ENCODE assay signal across 10 cellular contexts in the genomic region with DNA sequence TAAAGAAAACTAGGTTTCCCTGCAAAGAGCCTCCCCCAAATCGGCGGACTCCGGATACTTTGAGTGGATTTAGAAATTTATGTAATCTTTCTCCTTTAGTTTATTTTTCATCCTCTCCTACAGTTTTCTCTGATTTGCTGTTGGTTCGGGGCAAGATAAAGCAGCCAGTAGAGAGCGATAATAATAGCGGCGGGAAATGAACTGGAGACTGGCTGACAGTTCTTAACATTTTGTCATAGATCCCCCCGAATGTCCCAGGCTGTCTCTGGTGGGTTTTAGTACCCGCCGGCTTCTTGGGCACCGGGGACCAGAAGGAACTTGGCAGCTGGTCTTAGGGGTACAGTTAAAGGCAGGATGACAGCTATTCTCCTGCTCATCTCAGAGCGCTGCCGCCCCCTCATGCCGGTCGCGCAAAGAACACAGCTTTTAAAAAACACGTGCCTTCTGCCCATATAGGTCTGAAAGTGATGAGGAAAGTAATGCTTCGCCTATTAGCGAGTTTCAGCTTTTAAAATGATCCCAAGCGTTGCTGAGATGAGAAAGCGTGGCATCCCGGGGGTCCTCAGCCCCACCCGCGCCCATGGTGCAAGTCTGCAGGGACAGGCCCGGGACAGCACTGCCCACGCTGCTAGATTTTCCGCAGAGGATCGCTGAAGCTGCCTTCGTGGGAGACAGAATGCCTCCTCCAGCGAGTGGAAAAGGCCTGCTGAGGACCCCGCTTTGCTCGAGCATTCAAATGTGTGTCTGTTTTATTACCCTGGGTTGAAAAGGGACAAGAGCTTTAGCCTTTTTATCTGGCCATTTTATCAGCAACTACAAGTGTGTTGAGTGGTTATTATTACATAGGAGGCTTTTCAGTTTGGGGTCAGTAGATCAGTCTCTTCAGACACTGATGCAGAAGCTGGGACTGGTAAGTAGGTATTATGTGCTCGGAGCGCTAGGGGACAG. TPM values are rescaled to one million over a fixed set of nuclear protein-coding genes. Genes with fewer than 3 reads are reported as not detected.
DNase-seq lines count a peak whose midpoint lies in the region; FAIRE-seq and TF ChIP-seq lines count a peak whose summit lies in the region.
"Had no signal": no experiment of that assay in that cellular context is flagged by ENCODE, and none has a peak within 500 bp of the region (broad histone marks: within the 10 kb centered on the region; RNA-seq: fewer than 3 reads in every experiment).

No MANE protein-coding gene starts in this region.

- peaks cover 16% of the 10 kb centered on the region for H3K4me1 ChIP-seq in skeletal muscle satellite cell (ENCODE audit: control insufficient read depth, insufficient read depth, low read length)

- H3K36me3 Mint-ChIP-seq in activated T-cell treated with anti-CD3 and anti-CD28 coated beads, Interleukin-2, amount 50 U/mL, for 24 hours (ENCODE audit: low read depth): no peaks in the 10 kb centered on the region

- no peak for FAIRE-seq in H54 (lab: Jason Lieb, UNC)
- FAIRE-seq: colon had no signal

- no peaks in the 10 kb centered on the region for H3K36me3 ChIP-seq in skeletal muscle satellite cell (ENCODE audit: insufficient read depth, low read length)
- H3K36me3 ChIP-seq: upper lobe of left lung had no signal

- no peaks in the 10 kb centered on the region for H3K9me3 ChIP-seq in skeletal muscle satellite cell (replicated peaks; ENCODE audit: low read length)
- H3K9me3 ChIP-seq: upper lobe of left lung had no signal

- peaks cover 94% of the 10 kb centered on the region for H3K27me3 Mint-ChIP-seq in activated T-cell treated with anti-CD3 and anti-CD28 coated beads, Interleukin-2, amount 50 U/mL, for 24 hours

- peak overlapping the region; percentile 77 for H3K4me2 ChIP-seq in skeletal muscle satellite cell (ENCODE audit: low read length)

- peak overlapping the region; percentile 39 for H3K4me3 Mint-ChIP-seq in activated T-cell treated with anti-CD3 and anti-CD28 coated beads, Interleukin-2, amount 50 U/mL, for 24 hours

- H3K4me1 Mint-ChIP-seq in activated T-cell treated with anti-CD3 and anti-CD28 coated beads, Interleukin-2, amount 50 U/mL, for 24 hours (ENCODE audit: low read depth): peaks cover 59% of the 10 kb centered on the region

- H3K9ac ChIP-seq in skeletal muscle satellite cell (ENCODE audit: low read depth, low read length): no peak overlapping the region

- no peaks in the 10 kb centered on the region for H3K9me3 Mint-ChIP-seq in activated T-cell treated with anti-CD3 and anti-CD28 coated beads, Interleukin-2, amount 50 U/mL, for 24 hours

- peak; percentile 15 for TF ChIP-seq CTCF in choroid plexus epithelial cell (conservative IDR thresholded peaks at IDR 0.05; ENCODE audit: low read depth, low read length)

- DNase-seq in activated T-cell treated with anti-CD3 and anti-CD28 coated beads, Interleukin-2, amount 50 U/mL, for 24 hours: no peak
- no peak for DNase-seq in activated T-cell treated with anti-CD3 and anti-CD28 coated beads for 4 hours
- peak; percentile 52 for DNase-seq in NCI-H345 (lab: John Stamatoyannopoulos, UW)
- DNase-seq in choroid plexus epithelial cell (ENCODE audit: low read depth): no peak
- DNase-seq in amniotic stem cell (lab: John Stamatoyannopoulos, UW): no peak
- DNase-seq in NCI-H187 (lab: John Stamatoyannopoulos, UW): no peak
- DNase-seq in H54 (ENCODE audit: insufficient read length, low spot score): no peak

- no peak overlapping the region for H3K4me3 ChIP-seq in choroid plexus epithelial cell (ENCODE audit: low read depth, low read length)
- peak overlapping the region; percentile 42 for H3K4me3 ChIP-seq in skeletal muscle satellite cell (ENCODE audit: low read length)

- H3K27me3 ChIP-seq in skeletal muscle satellite cell (ENCODE audit: control insufficient read depth, insufficient read depth, low read length): peaks cover 91% of the 10 kb centered on the region

- H3K27ac Mint-ChIP-seq in activated T-cell treated with anti-CD3 and anti-CD28 coated beads, Interleukin-2, amount 50 U/mL, for 24 hours: peak overlapping the region; percentile 50

- no peak for TF ChIP-seq POLR2A in H54 (IDR thresholded peaks at IDR 0.05; ENCODE audit: low read depth, low read length)

RNA-seq across cellular contexts. Expression of a gene that starts 3.8 kb away (rescaled TPM):
- total RNA-seq in skeletal muscle satellite cell (2012; rRNA removed): under 0.01 TPM in 2 replicates
